In the genomic region with DNA sequence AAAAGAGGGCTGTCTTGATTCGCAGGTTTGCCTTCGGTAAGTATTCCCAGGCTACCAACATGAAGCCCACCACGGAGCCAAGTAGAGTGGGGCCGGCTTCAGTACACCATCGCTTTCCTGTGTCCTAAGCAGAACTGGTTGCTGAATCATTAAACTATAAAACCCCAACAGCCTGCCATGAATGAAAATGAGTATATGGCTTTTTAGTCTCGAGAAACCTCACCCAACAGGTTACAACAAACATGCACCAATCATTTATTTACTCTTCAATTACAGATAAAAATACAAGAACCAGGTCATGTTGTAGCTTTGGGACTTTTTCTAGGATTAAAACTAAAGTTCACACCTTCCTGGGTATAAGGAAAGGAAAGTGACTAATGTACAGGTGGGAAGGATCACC, we compare ENCODE assay signal across 18 cellular contexts. TPM values are rescaled to one million over a fixed set of nuclear protein-coding genes. Genes with fewer than 3 reads are reported as not detected.
DNase-seq lines count a peak whose midpoint lies in the region; ATAC-seq and TF ChIP-seq lines count a peak whose summit lies in the region.
"Had no signal": no experiment of that assay in that cellular context is flagged by ENCODE, and none has a peak within 500 bp of the region (broad histone marks: within the 10 kb centered on the region; RNA-seq: fewer than 3 reads in every experiment).

No MANE protein-coding gene starts in this region.

- no peaks in the 10 kb centered on the region; the same call in 1 of the 2 replicates for H3K79me2 ChIP-seq in PC-3 (ENCODE audit: low read length)
- peaks cover 3% of the 10 kb centered on the region for H3K79me2 ChIP-seq in neural progenitor cell (ENCODE audit: low read depth)
- no peaks in the 10 kb centered on the region for H3K79me2 ChIP-seq in smooth muscle cell (ENCODE audit: low read depth)

- no peak overlapping the region for H3K9ac ChIP-seq in PC-3 (ENCODE audit: low read length)
- peak overlapping the region; percentile 28 for H3K9ac ChIP-seq in mucosa of stomach (ENCODE audit: low read length)
- H3K9ac ChIP-seq in neural progenitor cell: no peak overlapping the region
- no peak overlapping the region for H3K9ac ChIP-seq in smooth muscle cell (ENCODE audit: low read depth)

- no peak overlapping the region for H3K27ac Mint-ChIP-seq in neural progenitor cell
- H3K27ac Mint-ChIP-seq: CD4-positive, alpha-beta memory T cell had no signal

- H3K4me3 ChIP-seq in PC-3 (ENCODE audit: low read length): no peak overlapping the region
- no peak overlapping the region for H3K4me3 ChIP-seq in mucosa of stomach (ENCODE audit: low read length)
- H3K4me3 ChIP-seq in upper lobe of left lung: peak overlapping the region in 1 of 4 donors; percentile 8
- no peak overlapping the region for H3K4me3 ChIP-seq in neural progenitor cell
- H3K4me3 ChIP-seq in smooth muscle cell: no peak overlapping the region

- POLR2A ChIA-PET in PC-3 (lab: Charles Lee; ENCODE audit: unreplicated experiment): interaction anchor here (0.6 kb wide), 1 partner anchor 287 kb away, joined by 3 read pairs; no protein-coding TSS in a partner anchor

- H3K9me3 ChIP-seq in PC-3 (ENCODE audit: low read length): no peaks in the 10 kb centered on the region
- H3K9me3 ChIP-seq in mucosa of stomach (ENCODE audit: control insufficient read depth, low read length): no peaks in the 10 kb centered on the region
- H3K9me3 ChIP-seq in upper lobe of left lung: no peaks in the 10 kb centered on the region
- H3K9me3 ChIP-seq in neural progenitor cell (ENCODE audit: low read depth): no peaks in the 10 kb centered on the region
- no peaks in the 10 kb centered on the region for H3K9me3 ChIP-seq in smooth muscle cell (replicated peaks; ENCODE audit: low read depth)
- H3K9me3 ChIP-seq: BE2C had no signal

- no peaks in the 10 kb centered on the region for H3K4me1 Mint-ChIP-seq in neural progenitor cell

- TF ChIP-seq EP300 in upper lobe of left lung (IDR thresholded peaks at IDR 0.05): no peak

- 60 to 79% methylated on average over 6 of the region's 6 CpGs for WGBS in upper lobe of left lung, 2 donors
- WGBS in smooth muscle cell (ENCODE audit: low lambda C conversion rate): 86% methylated on average over 6 of the region's 6 CpGs

- H2AFZ ChIP-seq in PC-3 (ENCODE audit: low read length) (no peak overlapping the region), neural progenitor cell (replicated peaks) (no peak overlapping the region), smooth muscle cell (ENCODE audit: low read depth) (no peak overlapping the region)

- BruUV-seq in PC-3 (replicated peaks; lab: Mats Ljungman, UMichigan): no TSS peak

- no peaks in the 10 kb centered on the region for H3K9me3 Mint-ChIP-seq in neural progenitor cell
- H3K9me3 Mint-ChIP-seq: CD4-positive, alpha-beta memory T cell had no signal

- no peak for ATAC-seq in PC-3
- ATAC-seq in esophagus mucosa: peak; percentile 58
- no peak for ATAC-seq in upper lobe of left lung (ENCODE audit: low FRiP score in 2 of 2)

- intact Hi-C loops in PC-3 (cut with micrococcal nuclease): loop anchor here (5.0 to 10.0 kb wide), 2 partner anchors 112 to 174 kb away; no protein-coding TSS in a partner anchor

- H3K4me2 ChIP-seq in PC-3 (ENCODE audit: low read length) (peak overlapping the region; percentile 40), neural progenitor cell (no peak overlapping the region), smooth muscle cell (no peak overlapping the region)

- H3K4me1 ChIP-seq in PC-3 (ENCODE audit: insufficient read depth, low read length): peaks cover 30% of the 10 kb centered on the region
- peaks cover 80% of the 10 kb centered on the region for H3K4me1 ChIP-seq in mucosa of stomach (ENCODE audit: control insufficient read depth, insufficient read depth, low read length)
- peaks cover 0 to 57% (median 19%) of the 10 kb centered on the region in 4 donors for H3K4me1 ChIP-seq in upper lobe of left lung
- no peaks in the 10 kb centered on the region for H3K4me1 ChIP-seq in neural progenitor cell
- no peaks in the 10 kb centered on the region for H3K4me1 ChIP-seq in smooth muscle cell (ENCODE audit: low read depth)
- H3K4me1 ChIP-seq: BE2C had no signal

- peaks cover 9% of the 10 kb centered on the region for H3K27me3 Mint-ChIP-seq in neural progenitor cell (ENCODE audit: insufficient read depth, low read depth)

- H3K36me3 ChIP-seq in PC-3 (ENCODE audit: low read depth, low read length) (no peaks in the 10 kb centered on the region), mucosa of stomach (ENCODE audit: control insufficient read depth, insufficient read depth, low read length) (no peaks in the 10 kb centered on the region), upper lobe of left lung (no peaks in the 10 kb centered on the region), neural progenitor cell (no peaks in the 10 kb centered on the region), smooth muscle cell (ENCODE audit: low read depth) (no peaks in the 10 kb centered on the region)
- H3K36me3 ChIP-seq: BE2C had no signal

- H4K20me1 ChIP-seq in PC-3 (ENCODE audit: low read length) (no peaks in the 10 kb centered on the region), neural progenitor cell (ENCODE audit: low read depth) (no peaks in the 10 kb centered on the region), smooth muscle cell (ENCODE audit: low read depth) (no peaks in the 10 kb centered on the region)

- H3K9me2 ChIP-seq in PC-3 (replicated peaks; ENCODE audit: low read length): no peaks in the 10 kb centered on the region

- H3K27me3 ChIP-seq in PC-3 (ENCODE audit: low read length) (no peaks in the 10 kb centered on the region), mucosa of stomach (ENCODE audit: control insufficient read depth, insufficient read depth, low read length) (no peaks in the 10 kb centered on the region), upper lobe of left lung (no peaks in the 10 kb centered on the region), neural progenitor cell (peaks cover 6% of the 10 kb centered on the region), smooth muscle cell (ENCODE audit: low read depth) (peaks cover 47% of the 10 kb centered on the region)
- H3K27me3 ChIP-seq: BE2C had no signal

- no peak overlapping the region for H3K4me3 Mint-ChIP-seq in neural progenitor cell
- H3K4me3 Mint-ChIP-seq: CD4-positive, alpha-beta memory T cell had no signal

- no peak for TF ChIP-seq POLR2A in upper lobe of left lung (IDR thresholded peaks at IDR 0.05)

- CTCF ChIA-PET in PC-3 (lab: Charles Lee): no interaction called here

- no peak for TF ChIP-seq CTCF in PC-3 (conservative IDR thresholded peaks at IDR 0.05; ENCODE audit: low read depth, low read length)
- no peak for TF ChIP-seq CTCF in upper lobe of left lung (IDR thresholded peaks at IDR 0.05)
- TF ChIP-seq CTCF in neural progenitor cell (IDR thresholded peaks at IDR 0.05): no peak
- no peak for TF ChIP-seq CTCF in smooth muscle cell (IDR thresholded peaks at IDR 0.05; ENCODE audit: borderline replicate concordance, insufficient read depth, poor library complexity, severe bottlenecking)

- no peaks in the 10 kb centered on the region for H3K36me3 Mint-ChIP-seq in neural progenitor cell
- H3K36me3 Mint-ChIP-seq: CD4-positive, alpha-beta memory T cell had no signal

- H3K27ac ChIP-seq in PC-3 (ENCODE audit: low read length) (peak overlapping the region; percentile 21), upper lobe of left lung (peak overlapping the region in 3 of 4 donors; percentile 4 to 36 (median 35)), neural progenitor cell (no peak overlapping the region), smooth muscle cell (ENCODE audit: low read depth) (no peak overlapping the region)
- H3K27ac ChIP-seq: HL-60 had no signal

- DNase-seq in PC-3: peak; percentile 54
- DNase-seq in upper lobe of left lung: no peak
- no peak for DNase-seq in neural progenitor cell (ENCODE audit: low spot score)
- no peak for DNase-seq in SIG-M5 (lab: John Stamatoyannopoulos, UW)
- no peak for DNase-seq in smooth muscle cell (lab: John Stamatoyannopoulos, UW; ENCODE audit: unreplicated experiment)
- DNase-seq: BE2C; CD4-positive, alpha-beta memory T cell; GOT3; NCI-H1417 treated with DMSO at 0.1 percent for 48 hours; NCI-H2171; NCI-H446; NCI-H774 had no signal

- H3F3A ChIP-seq in PC-3 (ENCODE audit: low read length, unreplicated experiment): no peaks in the 10 kb centered on the region
- H3F3A ChIP-seq in neural progenitor cell (ENCODE audit: low read depth): no peaks in the 10 kb centered on the region
- H3F3A ChIP-seq in smooth muscle cell (ENCODE audit: low read depth): no peaks in the 10 kb centered on the region

RNA-seq across cellular contexts. Expression of a gene that starts 7.6 kb away (rescaled TPM):
- total RNA-seq in PC-3 (2014; rRNA removed) (9.3 and 15.8 TPM in 2 replicates), esophagus mucosa (41.6 TPM), upper lobe of left lung (100 to 1,000 TPM in 3 of 6 donors, 10 to 100 TPM in 3; 65.3 to 195 (median 98.5) TPM), neural progenitor cell (ENCODE audit: low replicate concordance) (0.99 and 1.5 TPM in 2 replicates), smooth muscle cell (1.3 and 2.0 TPM in 2 replicates)
- polyA plus RNA-seq in smooth muscle cell: 0.39 and 1.3 TPM in 2 replicates
- total RNA-seq: CD4-positive, alpha-beta memory T cell; G401; SK-MEL-5 had no signal
- polyA plus RNA-seq: AG04450; CD4-positive, alpha-beta memory T cell had no signal

Comparison
In these comparisons a context has a peak if more than half of its experiments do, and no peak if none do; other contexts are left out.
1. H3K27ac ChIP-seq: peak in PC-3 (single experiment) and upper lobe of left lung (3 of 4); none in neural progenitor cell (single experiment) and smooth muscle cell (single experiment).